In genomic region chr6:43771858-43772570, GRCh38 we compare ENCODE assay signal across 8 cellular contexts. TPM values are rescaled to one million over a fixed set of nuclear protein-coding genes. Genes with fewer than 3 reads are reported as not detected.
DNase-seq lines count a peak whose midpoint lies in the region; ATAC-seq, FAIRE-seq and TF ChIP-seq lines count a peak whose summit lies in the region.

No MANE protein-coding gene starts in this region.

- H3K4me2 ChIP-seq in GM23248 (ENCODE audit: unreplicated experiment), result peak overlapping the region; percentile 86

- no peaks in the 10 kb centered on the region for H3K9me3 Mint-ChIP-seq in activated naive CD4-positive, alpha-beta T cell treated with anti-CD3 and anti-CD28 coated beads, Interleukin-2, amount 50 U/mL, for 72 hours

- peaks cover 6% of the 10 kb centered on the region; the same call in 1 of the 2 replicates for H4K20me1 ChIP-seq in GM23248 (ENCODE audit: insufficient read depth)

- H3K9me2 ChIP-seq in GM23248 (ENCODE audit: insufficient read depth), result no peaks in the 10 kb centered on the region

- H3K27ac ChIP-seq in GM23248 (peak overlapping the region; percentile 82), pancreas (peak overlapping the region; percentile 92 to 100 (median 96)), uterus (peak overlapping the region; percentile 89)

- intact Hi-C loops in cardiac septum (cut with DNase I) (loop anchor here (1.0 to 10.0 kb wide), 3 partner anchors 220 to 453 kb away; partner anchors contain the start of gene SLC29A1), pancreas (cut with DNase I) (loop anchor here in 2 of 3 donors (5.0 kb wide), 2 partner anchors 60 to 65 kb away; no protein-coding TSS in a partner anchor), uterus (cut with DNase I; ENCODE audit: low total_unique reads) (loop anchor here (2.0 to 10.0 kb wide), 4 partner anchors 105 to 303 kb away; no protein-coding TSS in a partner anchor)

- FAIRE-seq in pancreas (lab: Jason Lieb, UNC), result no peak

- peak overlapping the region; percentile 98 for H3K9ac ChIP-seq in GM23248

- peak; percentile 35 to 48 for ATAC-seq in activated naive CD4-positive, alpha-beta T cell treated with anti-CD3 and anti-CD28 coated beads, Interleukin-2, amount 50 U/mL, for 72 hours
- peak; percentile 33 to 56 (median 46) for ATAC-seq in pancreas

- peaks cover 7 to 41% of the 10 kb centered on the region in 2 donors for H3K36me3 Mint-ChIP-seq in activated naive CD4-positive, alpha-beta T cell treated with anti-CD3 and anti-CD28 coated beads, Interleukin-2, amount 50 U/mL, for 72 hours

- no peak for TF ChIP-seq CTCF in BE2C (IDR thresholded peaks at IDR 0.05; ENCODE audit: low read depth, low read length)
- TF ChIP-seq CTCF in pancreas (IDR thresholded peaks at IDR 0.05), result no peak
- TF ChIP-seq CTCF in uterus (IDR thresholded peaks at IDR 0.05), result no peak

- H3K4me1 ChIP-seq in BE2C (peaks cover 22% of the 10 kb centered on the region), GM23248 (ENCODE audit: insufficient read depth) (peaks cover 31% of the 10 kb centered on the region), pancreas (peaks cover 26 to 29% (median 27%) of the 10 kb centered on the region in 3 donors), uterus (peaks cover 0 to 5% of the 10 kb centered on the region in 2 donors)

- DNase-seq in BE2C (peak; percentile 76), GM23248 (peak; percentile 86), RKO (ENCODE audit: low spot score) (peak; percentile 68), cardiac septum (ENCODE audit: low spot score) (peak; percentile 89), pancreas (peak in 5 of 6 donors; percentile 81 to 95 (median 82)), uterus (peak; percentile 54 to 70), NCI-H2107 (lab: John Stamatoyannopoulos, UW) (no peak)
- DNase-seq in activated naive CD4-positive, alpha-beta T cell treated with anti-CD3 and anti-CD28 coated beads, Interleukin-2, amount 50 U/mL, for 72 hours (ENCODE audit: low spot score in 2 of 2), result peak; percentile 69 to 81

- in situ Hi-C loops in GM23248 (cut with MboI), result loop anchor here (10.0 kb wide), 1 partner anchor 293 kb away; no protein-coding TSS in a partner anchor

- H3K9me3 ChIP-seq in BE2C, result no peaks in the 10 kb centered on the region
- H3K9me3 ChIP-seq in GM23248 (ENCODE audit: low read depth), result no peaks in the 10 kb centered on the region
- H3K9me3 ChIP-seq in pancreas, result no peaks in the 10 kb centered on the region
- H3K9me3 ChIP-seq in uterus, result no peaks in the 10 kb centered on the region

- peak in 1 of 2 donors; percentile 19 for TF ChIP-seq POLR2A in uterus (IDR thresholded peaks at IDR 0.05)

- peak overlapping the region; percentile 98 for H3K4me3 ChIP-seq in BE2C (ENCODE audit: low read depth, low read length)
- H3K4me3 ChIP-seq in GM23248, result peak overlapping the region; percentile 90
- H3K4me3 ChIP-seq in pancreas, result peak overlapping the region; percentile 76 to 96 (median 87)
- H3K4me3 ChIP-seq in uterus, result peak overlapping the region; percentile 74 to 88

- 0 to 1% methylated on average over 14 to 43 of the region's 48 CpGs for WGBS in GM23248 (ENCODE audit: low coverage in 1 of 2, low lambda C conversion rate in 2 of 2, missing lambda C conversion rate in 2 of 2), 2 experiments
- WGBS in pancreas, 2 donors, result 3 to 4% methylated on average over 43 to 48 of the region's 48 CpGs

- H2AFZ ChIP-seq in GM23248, result no peak overlapping the region

- H3K36me3 ChIP-seq in BE2C, result peaks cover 58% of the 10 kb centered on the region
- H3K36me3 ChIP-seq in GM23248 (ENCODE audit: low read depth), result no peaks in the 10 kb centered on the region
- no peaks in the 10 kb centered on the region for H3K36me3 ChIP-seq in pancreas
- H3K36me3 ChIP-seq in uterus, result no peaks in the 10 kb centered on the region

- peaks cover 69% of the 10 kb centered on the region for H3K79me2 ChIP-seq in GM23248 (ENCODE audit: insufficient read depth)

- H3F3A ChIP-seq in GM23248 (ENCODE audit: insufficient read depth), result peaks cover 24% of the 10 kb centered on the region; the same call in 1 of the 2 replicates

- no peaks in the 10 kb centered on the region for H3K27me3 ChIP-seq in BE2C
- no peaks in the 10 kb centered on the region for H3K27me3 ChIP-seq in GM23248 (replicated peaks; ENCODE audit: insufficient read depth)
- no peaks in the 10 kb centered on the region for H3K27me3 ChIP-seq in pancreas
- no peaks in the 10 kb centered on the region for H3K27me3 ChIP-seq in uterus

- H3K27ac Mint-ChIP-seq in activated naive CD4-positive, alpha-beta T cell treated with anti-CD3 and anti-CD28 coated beads, Interleukin-2, amount 50 U/mL, for 72 hours, result peak overlapping the region; percentile 88 to 98

RNA-seq across cellular contexts. Expression of gene VEGFA, which starts 2.0 kb away (rescaled TPM):
- 154 TPM for polyA plus RNA-seq in BE2C (2012; ENCODE audit: insufficient read depth, insufficient read length, low read depth)
- 197 and 241 TPM in 2 replicates for total RNA-seq in GM23248 (2014; rRNA removed; shearing (Covaris generic))
- polyA plus RNA-seq in GM23248 (2016; fragmentation: Nextera tagmentation; extraction: Ambion mirVana) (9.3 and 10.7 TPM in 2 replicates), pancreas (100 to 1,000 TPM; 158 to 206 TPM)
- total RNA-seq in activated naive CD4-positive, alpha-beta T cell treated with anti-CD3 and anti-CD28 coated beads, Interleukin-2, amount 50 U/mL, for 72 hours, result 10 to 100 TPM; 24.1 to 79.2 TPM
- total RNA-seq in cardiac septum (233 TPM), pancreas (100 to 1,000 TPM in 1 of 6 donors, 10 to 100 TPM in 5; 55.2 to 127 (median 90.0) TPM), uterus (100 to 1,000 TPM in 3 of 4 donors, 10 to 100 TPM in 1; 81.0 to 247 (median 156) TPM)
